In genomic region chr14:35766036-35766699, GRCh38 we compare ENCODE assay signal across 17 cellular contexts.
"Had no signal": no experiment of that assay in that cellular context is flagged by ENCODE, and none has a peak within 500 bp of the region (broad histone marks: within the 10 kb centered on the region; RNA-seq: fewer than 3 reads in every experiment).

No MANE protein-coding gene starts in this region.

- H3K9me3 Mint-ChIP-seq: activated naive CD4-positive, alpha-beta T cell treated with anti-CD3 and anti-CD28 coated beads, Interleukin-2, amount 50 U/mL, for 24 hours; activated T-cell treated with anti-CD3 and anti-CD28 coated beads, Interleukin-2, amount 50 U/mL, for 24 hours; dendritic cell treated with granulocyte-macrophage colony-stimulating factor and Interleukin-4, amounts not matched to agents 40 ng/mL and 50 ng/mL, for 4 days; immature natural killer cell; neural progenitor cell had no signal

- H3K27ac ChIP-seq: heart right ventricle, neural progenitor cell, prostate gland, right atrium auricular region, tibial nerve had no signal

- H3K9me3 ChIP-seq: heart right ventricle, prostate gland, right atrium auricular region, tibial nerve had no signal

- H3K4me3 Mint-ChIP-seq: activated CD8-positive, alpha-beta memory T cell treated with anti-CD3 and anti-CD28 coated beads, Interleukin-2, amount 10 ng/mL, durations not matched to agents 7 days and 5 days; activated naive CD4-positive, alpha-beta T cell treated with anti-CD3 and anti-CD28 coated beads, Interleukin-2, amount 50 U/mL, for 24 hours; activated T-cell treated with anti-CD3 and anti-CD28 coated beads, Interleukin-2, amount 50 U/mL, for 24 hours; dendritic cell treated with granulocyte-macrophage colony-stimulating factor and Interleukin-4, amounts not matched to agents 40 ng/mL and 50 ng/mL, for 4 days; immature natural killer cell; neural progenitor cell had no signal

- H3K27me3 Mint-ChIP-seq: activated CD8-positive, alpha-beta memory T cell treated with anti-CD3 and anti-CD28 coated beads, Interleukin-2, amount 10 ng/mL, durations not matched to agents 7 days and 5 days; activated naive CD4-positive, alpha-beta T cell treated with anti-CD3 and anti-CD28 coated beads, Interleukin-2, amount 50 U/mL, for 24 hours; activated T-cell treated with anti-CD3 and anti-CD28 coated beads, Interleukin-2, amount 50 U/mL, for 24 hours; dendritic cell treated with granulocyte-macrophage colony-stimulating factor and Interleukin-4, amounts not matched to agents 40 ng/mL and 50 ng/mL, for 4 days had no signal

- ATAC-seq: activated CD8-positive, alpha-beta memory T cell treated with anti-CD3 and anti-CD28 coated beads, Interleukin-2, amount 10 ng/mL, durations not matched to agents 7 days and 5 days; esophagus mucosa; heart right ventricle; left ventricle myocardium superior had no signal

- H3K27ac Mint-ChIP-seq: activated CD8-positive, alpha-beta memory T cell treated with anti-CD3 and anti-CD28 coated beads, Interleukin-2, amount 10 ng/mL, durations not matched to agents 7 days and 5 days; activated naive CD4-positive, alpha-beta T cell treated with anti-CD3 and anti-CD28 coated beads, Interleukin-2, amount 50 U/mL, for 24 hours; activated T-cell treated with anti-CD3 and anti-CD28 coated beads, Interleukin-2, amount 50 U/mL, for 24 hours; dendritic cell treated with granulocyte-macrophage colony-stimulating factor and Interleukin-4, amounts not matched to agents 40 ng/mL and 50 ng/mL, for 4 days; neural progenitor cell had no signal

- H3K36me3 ChIP-seq: neural progenitor cell, prostate gland, right atrium auricular region had no signal

- H3K4me1 Mint-ChIP-seq: neural progenitor cell had no signal

- DNase-seq: activated CD8-positive, alpha-beta memory T cell treated with anti-CD3 and anti-CD28 coated beads, Interleukin-2, amount 10 ng/mL, durations not matched to agents 7 days and 5 days; activated effector memory CD4-positive, alpha-beta T cell treated with Interleukin-2 at 50 U/mL for 16 hours; activated T-cell treated with anti-CD3 and anti-CD28 coated beads, Interleukin-2, amount 50 U/mL, for 24 hours; effector CD8-positive, alpha-beta T cell; heart right ventricle; immature natural killer cell; left ventricle myocardium superior; stimulated activated CD4-positive, alpha-beta T cell treated with anti-CD3 and anti-CD28 coated beads, Interleukin-2, amount 100 ng/mL, for 24 hours; stimulated activated naive CD4-positive, alpha-beta T cell treated with Interleukin-2 at 50 U/mL for 16 hours; SW 1271 had no signal
